ENCODE assay signal across 1 cellular context in the genomic region with DNA sequence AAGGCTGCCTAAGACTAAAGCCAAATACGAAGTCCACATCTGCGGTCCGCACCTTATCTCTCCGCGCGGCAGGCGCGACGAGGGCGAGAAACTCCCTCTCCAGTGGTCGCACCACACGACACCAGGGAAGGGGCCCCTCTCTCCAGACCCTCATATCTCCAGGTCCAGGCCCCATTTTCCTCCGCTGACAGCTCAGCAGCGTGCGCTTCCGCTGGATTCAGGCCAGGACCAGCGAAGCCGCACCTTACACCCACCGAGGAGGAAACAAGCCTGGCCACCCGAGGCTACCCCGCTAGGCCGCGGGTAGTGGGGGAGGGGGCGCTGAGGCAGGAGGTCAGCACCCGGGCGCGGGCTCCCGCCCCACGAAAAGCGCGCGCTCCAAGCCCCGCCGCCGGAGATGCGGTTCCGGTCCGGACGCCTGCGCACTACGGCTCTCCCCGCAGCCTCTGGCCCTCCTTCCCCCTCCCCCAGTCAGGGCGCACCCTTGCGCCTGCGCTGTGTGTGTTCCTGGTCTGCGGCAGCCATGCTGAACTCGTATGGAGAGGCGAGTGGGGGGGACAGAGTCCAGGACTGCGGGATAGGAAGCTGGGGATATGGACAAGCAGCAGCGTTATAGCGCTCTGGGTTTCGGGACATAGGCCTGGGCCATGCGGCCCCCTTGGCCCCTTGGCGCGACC.
A peak's percentile ranks its signal among the peaks of the same experiment; 100 is the strongest.
TF ChIP-seq lines count a peak whose summit lies in the region.

BRD2 (plus strand) TSS at position 502 of the 677 bp plus-strand sequence. CDS start 4,305 bp downstream, outside the sequence.

TF ChIP-seq in GM12878, 131 proteins besides CTCF, POLR2A, EP300 and RAD21 (continued from another document):
- TF ChIP-seq, protein P1, sequence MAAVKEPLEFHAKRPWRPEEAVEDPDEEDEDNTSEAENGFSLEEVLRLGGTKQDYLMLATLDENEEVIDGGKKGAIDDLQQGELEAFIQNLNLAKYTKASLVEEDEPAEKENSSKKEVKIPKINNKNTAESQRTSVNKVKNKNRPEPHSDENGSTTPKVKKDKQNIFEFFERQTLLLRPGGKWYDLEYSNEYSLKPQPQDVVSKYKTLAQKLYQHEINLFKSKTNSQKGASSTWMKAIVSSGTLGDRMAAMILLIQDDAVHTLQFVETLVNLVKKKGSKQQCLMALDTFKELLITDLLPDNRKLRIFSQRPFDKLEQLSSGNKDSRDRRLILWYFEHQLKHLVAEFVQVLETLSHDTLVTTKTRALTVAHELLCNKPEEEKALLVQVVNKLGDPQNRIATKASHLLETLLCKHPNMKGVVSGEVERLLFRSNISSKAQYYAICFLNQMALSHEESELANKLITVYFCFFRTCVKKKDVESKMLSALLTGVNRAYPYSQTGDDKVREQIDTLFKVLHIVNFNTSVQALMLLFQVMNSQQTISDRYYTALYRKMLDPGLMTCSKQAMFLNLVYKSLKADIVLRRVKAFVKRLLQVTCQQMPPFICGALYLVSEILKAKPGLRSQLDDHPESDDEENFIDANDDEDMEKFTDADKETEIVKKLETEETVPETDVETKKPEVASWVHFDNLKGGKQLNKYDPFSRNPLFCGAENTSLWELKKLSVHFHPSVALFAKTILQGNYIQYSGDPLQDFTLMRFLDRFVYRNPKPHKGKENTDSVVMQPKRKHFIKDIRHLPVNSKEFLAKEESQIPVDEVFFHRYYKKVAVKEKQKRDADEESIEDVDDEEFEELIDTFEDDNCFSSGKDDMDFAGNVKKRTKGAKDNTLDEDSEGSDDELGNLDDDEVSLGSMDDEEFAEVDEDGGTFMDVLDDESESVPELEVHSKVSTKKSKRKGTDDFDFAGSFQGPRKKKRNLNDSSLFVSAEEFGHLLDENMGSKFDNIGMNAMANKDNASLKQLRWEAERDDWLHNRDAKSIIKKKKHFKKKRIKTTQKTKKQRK (IDR thresholded peaks at IDR 0.05; ENCODE audit: low read depth, low read length): no peak
- TF ChIP-seq DPF2 (IDR thresholded peaks at IDR 0.05) (peak; percentile 62), BHLHE40 (IDR thresholded peaks at IDR 0.05; ENCODE audit: borderline replicate concordance in 1 of 2, low read depth in 2 of 2, low read length in 1 of 2) (no peak; a peak in 1 of 4 replicates), SIX5 (IDR thresholded peaks at IDR 0.05; ENCODE audit: low read depth, low read length, severe bottlenecking) (no peak), MYB (IDR thresholded peaks at IDR 0.05; ENCODE audit: borderline replicate concordance, low read depth, low read length) (no peak), KDM1A (IDR thresholded peaks at IDR 0.05; ENCODE audit: borderline replicate concordance) (no peak), NBN (IDR thresholded peaks at IDR 0.05) (0 out of 2 replicates have a peak, but pooled peaks have one; percentile 48), POU2F2 (IDR thresholded peaks at IDR 0.05; ENCODE audit: borderline replicate concordance, low read depth, low read length) (no peak; the same call in 2 of the 3 replicates), NFYA (IDR thresholded peaks at IDR 0.05; ENCODE audit: borderline replicate concordance, low read depth, low read length) (no peak), MXI1 (IDR thresholded peaks at IDR 0.05; ENCODE audit: low read depth, low read length) (peak; percentile 39; the same call in 1 of the 2 replicates), CREM (IDR thresholded peaks at IDR 0.05; ENCODE audit: low read depth) (no peak), ZBTB33 (IDR thresholded peaks at IDR 0.05) (no peak), BMI1 (IDR thresholded peaks at IDR 0.05; ENCODE audit: borderline replicate concordance) (no peak), PAX8 (IDR thresholded peaks at IDR 0.05) (no peak), IKZF1 (conservative IDR thresholded peaks at IDR 0.05) (peak; percentile 93), IRF4 (IDR thresholded peaks at IDR 0.05; ENCODE audit: low read depth, low read length) (0 out of 2 replicates have a peak, but pooled peaks have one; percentile 6), SP1 (IDR thresholded peaks at IDR 0.05; ENCODE audit: low read depth, low read length) (no peak), SIN3A (IDR thresholded peaks at IDR 0.05; ENCODE audit: low read depth, low read length) (0 out of 2 replicates have a peak, but pooled peaks have one; percentile 28), ZNF384 (IDR thresholded peaks at IDR 0.05; ENCODE audit: borderline replicate concordance, low read depth, low read length) (no peak), ZNF207 (IDR thresholded peaks at IDR 0.05; ENCODE audit: borderline replicate concordance) (no peak)
- TF ChIP-seq, protein P2, sequence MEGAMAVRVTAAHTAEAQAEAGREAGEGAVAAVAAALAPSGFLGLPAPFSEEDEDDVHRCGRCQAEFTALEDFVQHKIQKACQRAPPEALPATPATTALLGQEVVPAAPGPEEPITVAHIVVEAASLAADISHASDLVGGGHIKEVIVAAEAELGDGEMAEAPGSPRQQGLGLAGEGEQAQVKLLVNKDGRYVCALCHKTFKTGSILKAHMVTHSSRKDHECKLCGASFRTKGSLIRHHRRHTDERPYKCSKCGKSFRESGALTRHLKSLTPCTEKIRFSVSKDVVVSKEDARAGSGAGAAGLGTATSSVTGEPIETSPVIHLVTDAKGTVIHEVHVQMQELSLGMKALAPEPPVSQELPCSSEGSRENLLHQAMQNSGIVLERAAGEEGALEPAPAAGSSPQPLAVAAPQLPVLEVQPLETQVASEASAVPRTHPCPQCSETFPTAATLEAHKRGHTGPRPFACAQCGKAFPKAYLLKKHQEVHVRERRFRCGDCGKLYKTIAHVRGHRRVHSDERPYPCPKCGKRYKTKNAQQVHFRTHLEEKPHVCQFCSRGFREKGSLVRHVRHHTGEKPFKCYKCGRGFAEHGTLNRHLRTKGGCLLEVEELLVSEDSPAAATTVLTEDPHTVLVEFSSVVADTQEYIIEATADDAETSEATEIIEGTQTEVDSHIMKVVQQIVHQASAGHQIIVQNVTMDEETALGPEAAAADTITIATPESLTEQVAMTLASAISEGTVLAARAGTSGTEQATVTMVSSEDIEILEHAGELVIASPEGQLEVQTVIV (IDR thresholded peaks at IDR 0.05; ENCODE audit: borderline replicate concordance, partially characterized antibody): no peak
- TF ChIP-seq, protein P3, sequence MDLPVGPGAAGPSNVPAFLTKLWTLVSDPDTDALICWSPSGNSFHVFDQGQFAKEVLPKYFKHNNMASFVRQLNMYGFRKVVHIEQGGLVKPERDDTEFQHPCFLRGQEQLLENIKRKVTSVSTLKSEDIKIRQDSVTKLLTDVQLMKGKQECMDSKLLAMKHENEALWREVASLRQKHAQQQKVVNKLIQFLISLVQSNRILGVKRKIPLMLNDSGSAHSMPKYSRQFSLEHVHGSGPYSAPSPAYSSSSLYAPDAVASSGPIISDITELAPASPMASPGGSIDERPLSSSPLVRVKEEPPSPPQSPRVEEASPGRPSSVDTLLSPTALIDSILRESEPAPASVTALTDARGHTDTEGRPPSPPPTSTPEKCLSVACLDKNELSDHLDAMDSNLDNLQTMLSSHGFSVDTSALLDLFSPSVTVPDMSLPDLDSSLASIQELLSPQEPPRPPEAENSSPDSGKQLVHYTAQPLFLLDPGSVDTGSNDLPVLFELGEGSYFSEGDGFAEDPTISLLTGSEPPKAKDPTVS (IDR thresholded peaks at IDR 0.05; ENCODE audit: low read depth, low read length): 0 out of 2 replicates have a peak, but pooled peaks have one; percentile 61
- TF ChIP-seq, protein P4, sequence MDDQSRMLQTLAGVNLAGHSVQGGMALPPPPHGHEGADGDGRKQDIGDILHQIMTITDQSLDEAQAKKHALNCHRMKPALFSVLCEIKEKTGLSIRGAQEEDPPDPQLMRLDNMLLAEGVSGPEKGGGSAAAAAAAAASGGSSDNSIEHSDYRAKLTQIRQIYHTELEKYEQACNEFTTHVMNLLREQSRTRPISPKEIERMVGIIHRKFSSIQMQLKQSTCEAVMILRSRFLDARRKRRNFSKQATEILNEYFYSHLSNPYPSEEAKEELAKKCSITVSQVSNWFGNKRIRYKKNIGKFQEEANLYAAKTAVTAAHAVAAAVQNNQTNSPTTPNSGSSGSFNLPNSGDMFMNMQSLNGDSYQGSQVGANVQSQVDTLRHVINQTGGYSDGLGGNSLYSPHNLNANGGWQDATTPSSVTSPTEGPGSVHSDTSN (IDR thresholded peaks at IDR 0.05; ENCODE audit: insufficient replicate concordance, low read depth, low read length): no peak
